ENCODE assay signal across 25 cellular contexts in the genomic region with DNA sequence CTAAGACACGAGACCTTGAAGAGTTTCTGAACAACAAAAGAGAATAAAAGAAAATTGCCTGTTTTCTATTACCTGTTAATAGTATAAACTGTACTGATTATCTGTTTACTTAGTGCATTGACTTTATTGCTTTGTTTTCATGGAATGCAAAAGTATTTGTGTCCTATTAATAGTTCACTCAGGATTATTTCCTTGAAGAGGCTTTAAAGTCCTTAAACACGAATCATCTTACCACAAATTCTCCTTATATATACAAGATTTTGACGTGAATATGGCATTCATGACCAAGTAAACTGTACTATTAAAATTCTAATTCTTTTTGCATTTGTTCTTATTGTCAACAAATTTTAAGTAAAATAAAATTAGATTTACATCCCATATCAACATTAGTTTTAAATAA.
"Had no signal": no experiment of that assay in that cellular context is flagged by ENCODE, and none has a peak within 500 bp of the region (broad histone marks: within the 10 kb centered on the region; RNA-seq: fewer than 3 reads in every experiment).

No MANE protein-coding gene starts in this region.

- H3K4me1 ChIP-seq: foreskin keratinocyte, suprapubic skin, transverse colon, uterus had no signal

- H3K4me3 ChIP-seq: skin epidermis, suprapubic skin, transverse colon, uterus had no signal

- ATAC-seq: activated CD8-positive, alpha-beta T cell treated with anti-CD3 and anti-CD28 coated beads for 36 hours; activated T-helper 17 cell treated with anti-CD3 and anti-CD28 coated beads, Interleukin-2, amount 50 U/mL, for 72 hours; foreskin keratinocyte; left lobe of liver; stimulated activated naive CD8-positive, alpha-beta T cell treated with anti-CD3 and anti-CD28 coated beads, Interleukin-15, amount 100 ng/mL, for 72 hours had no signal

- H3K9me3 ChIP-seq: suprapubic skin, transverse colon, uterus had no signal

- FAIRE-seq: colon had no signal

- DNase-seq: activated CD4-positive, alpha-beta T cell treated with anti-CD3 and anti-CD28 coated beads, Interleukin-2, amount 10 ng/mL, durations not matched to agents 24 days and 14 days; activated CD8-positive, alpha-beta T cell treated with anti-CD3 and anti-CD28 coated beads for 36 hours; activated naive CD4-positive, alpha-beta T cell; activated naive CD8-positive, alpha-beta T cell treated with anti-CD3 and anti-CD28 coated beads for 36 hours; activated T-cell treated with anti-CD3 and anti-CD28 coated beads, Interleukin-2, amount 50 U/mL, for 1 hour; anterior cingulate cortex; brain microvascular endothelial cell; central memory CD4-positive, alpha-beta T cell; endodermal cell; erythroblast; foreskin keratinocyte; glutamatergic neuron; hippocampal formation; midbrain; occipital lobe; stimulated activated CD4-positive, alpha-beta T cell treated with anti-CD3 and anti-CD28 coated beads, Interleukin-15, amount 100 ng/mL, for 24 hours; stimulated activated CD4-positive, alpha-beta T cell treated with anti-CD3 and anti-CD28 coated beads, Interleukin-4, amount 100 ng/mL, for 1 hour; stimulated activated naive CD8-positive, alpha-beta T cell treated with anti-CD3 and anti-CD28 coated beads, Interleukin-15, amount 100 ng/mL, for 72 hours; transverse colon; uterus had no signal

- H3K27ac ChIP-seq: brain microvascular endothelial cell, foreskin keratinocyte, skin epidermis, suprapubic skin, transverse colon, uterus had no signal
